In genomic region chr5:149754481-149754880, GRCh38 we compare ENCODE assay signal across 24 cellular contexts. TPM values are rescaled to one million over a fixed set of nuclear protein-coding genes. Genes with fewer than 3 reads are reported as not detected.
DNase-seq lines count a peak whose midpoint lies in the region; ATAC-seq, FAIRE-seq and TF ChIP-seq lines count a peak whose summit lies in the region.
"Had no signal": no experiment of that assay in that cellular context is flagged by ENCODE, and none has a peak within 500 bp of the region (broad histone marks: within the 10 kb centered on the region; RNA-seq: fewer than 3 reads in every experiment).

No MANE protein-coding gene starts in this region.

- H3K27ac ChIP-seq in PC-9 (0 out of 2 replicates have a peak overlapping the region, but pooled peaks have one; percentile 33), kidney (ENCODE audit: low read depth in 2 of 2, low read length in 2 of 2) (no peak overlapping the region), spleen (no peak overlapping the region), Peyer's patch (no peak overlapping the region)

- H4K20me1 ChIP-seq in PC-9 (ENCODE audit: insufficient read depth) = no peaks in the 10 kb centered on the region

- H3K4me3 Mint-ChIP-seq in activated T-cell treated with anti-CD3 and anti-CD28 coated beads, Interleukin-2, amount 50 U/mL, for 72 hours = no peak overlapping the region
- H3K4me3 Mint-ChIP-seq: CD8-positive, alpha-beta T cell had no signal

- H3K9me2 ChIP-seq in PC-9 (ENCODE audit: insufficient read depth) = no peaks in the 10 kb centered on the region

- no peak for FAIRE-seq in kidney (lab: Jason Lieb, UNC)
- FAIRE-seq: HepG2 had no signal

- no peaks in the 10 kb centered on the region for H3K27me3 ChIP-seq in PC-9 (ENCODE audit: insufficient read depth, low read depth)
- H3K27me3 ChIP-seq in spleen (replicated peaks in 1 of 7) = no peaks in the 10 kb centered on the region
- no peaks in the 10 kb centered on the region for H3K27me3 ChIP-seq in Peyer's patch

- H3K9me3 Mint-ChIP-seq in activated T-cell treated with anti-CD3 and anti-CD28 coated beads, Interleukin-2, amount 50 U/mL, for 72 hours = no peaks in the 10 kb centered on the region
- H3K9me3 Mint-ChIP-seq: CD8-positive, alpha-beta T cell had no signal

- peaks cover 7% of the 10 kb centered on the region; the same call in 1 of the 2 replicates for H3F3A ChIP-seq in PC-9 (ENCODE audit: insufficient read depth, low read depth)

- H3K4me1 ChIP-seq in PC-9 (replicated peaks; ENCODE audit: insufficient read depth) = peaks cover 23% of the 10 kb centered on the region
- H3K4me1 ChIP-seq in kidney (ENCODE audit: control insufficient read depth in 1 of 2, insufficient read depth in 1 of 2, low read depth in 1 of 2, low read length in 2 of 2) = peaks cover 4 to 9% of the 10 kb centered on the region in 2 donors
- peaks cover 0 to 13% (median 0%) of the 10 kb centered on the region in 6 donors for H3K4me1 ChIP-seq in spleen
- H3K4me1 ChIP-seq in Peyer's patch = peaks cover 0 to 46% (median 0%) of the 10 kb centered on the region in 4 donors

- DNase-seq in HPDE6-E6E7 (ENCODE audit: extremely low spot score) = peak; percentile 34
- DNase-seq in PC-9 = no peak
- peak; percentile 5 for DNase-seq in kidney
- peak; percentile 46 for DNase-seq in spleen
- DNase-seq in activated T-cell treated with anti-CD3 and anti-CD28 coated beads, Interleukin-2, amount 50 U/mL, for 72 hours = no peak
- DNase-seq in Peyer's patch = no peak
- DNase-seq: ACHN; C1 segment of cervical spinal cord; Calu3; CD8-positive, alpha-beta T cell; EL; GF-D8; KBM-7; NCI-H1092; NCI-H1436; NCI-H187 treated with DMSO at 0.1 percent for 48 hours; NCI-H2107; NCI-H2227 treated with DMSO at 0.1 percent for 48 hours; NCI-H510A; NCI-H748 treated with DMSO at 0.1 percent for 48 hours; Right ventricle myocardium superior had no signal

- POLR2A ChIA-PET in PC-9 (lab: Charles Lee; ENCODE audit: unreplicated experiment) = interaction anchor here (0.7 kb wide), 1 partner anchor 36 kb away, joined by 3 read pairs; no protein-coding TSS in a partner anchor

- no peak for ATAC-seq in activated T-cell treated with anti-CD3 and anti-CD28 coated beads, Interleukin-2, amount 50 U/mL, for 72 hours (replicated peaks in 1 of 2)
- no peak for ATAC-seq in HG02970 (IDR thresholded peaks at IDR 0.05; ENCODE audit: low FRiP score, unreplicated experiment)
- ATAC-seq: CD8-positive, alpha-beta T cell; Panc1 had no signal

- H3K9me3 ChIP-seq in PC-9 (ENCODE audit: insufficient read depth, low read depth) = no peaks in the 10 kb centered on the region
- no peaks in the 10 kb centered on the region for H3K9me3 ChIP-seq in kidney (ENCODE audit: control insufficient read depth in 1 of 2, low read length in 2 of 2)
- no peaks in the 10 kb centered on the region for H3K9me3 ChIP-seq in spleen
- H3K9me3 ChIP-seq in Peyer's patch = no peaks in the 10 kb centered on the region

- H3K4me1 Mint-ChIP-seq in activated T-cell treated with anti-CD3 and anti-CD28 coated beads, Interleukin-2, amount 50 U/mL, for 72 hours (ENCODE audit: low read depth) = peaks cover 7% of the 10 kb centered on the region

- BruUV-seq in PC-9 (replicated peaks; lab: Mats Ljungman, UMichigan) = no TSS peak

- H2AFZ ChIP-seq in PC-9 = no peak overlapping the region

- 0 out of 2 replicates have a peak overlapping the region, but pooled peaks have one; percentile 4 for H3K4me2 ChIP-seq in PC-9

- H3K79me2 ChIP-seq in PC-9 (ENCODE audit: low read depth) = no peaks in the 10 kb centered on the region; the same call in 1 of the 2 replicates

- intact Hi-C loops in PC-9 (cut with micrococcal nuclease; ENCODE audit: unreplicated experiment) = no loop called here
- intact Hi-C loops in kidney (cut with DNase I) = no loop called here
- intact Hi-C loops in spleen (cut with DNase I; ENCODE audit: low total_unique reads) = no loop called here

- H3K36me3 Mint-ChIP-seq in activated T-cell treated with anti-CD3 and anti-CD28 coated beads, Interleukin-2, amount 50 U/mL, for 72 hours (ENCODE audit: insufficient read depth in 2 of 2) = no peaks in the 10 kb centered on the region

- H3K27ac Mint-ChIP-seq in activated T-cell treated with anti-CD3 and anti-CD28 coated beads, Interleukin-2, amount 50 U/mL, for 72 hours = no peak overlapping the region
- H3K27ac Mint-ChIP-seq: CD8-positive, alpha-beta T cell had no signal

- CTCF ChIA-PET in PC-9 (lab: Charles Lee) = no interaction called here

- 92 to 100% (median 94%) methylated on average over 2 of the region's 2 CpGs for WGBS in spleen, 5 donors

- TF ChIP-seq CTCF in PC-9 (conservative IDR thresholded peaks at IDR 0.05) (no peak), kidney (IDR thresholded peaks at IDR 0.05; ENCODE audit: borderline replicate concordance, extremely low read depth, insufficient read depth) (no peak), spleen (IDR thresholded peaks at IDR 0.05 in 8 of 11, conservative IDR thresholded peaks at IDR 0.05 in 3 of 11) (no peak), Peyer's patch (IDR thresholded peaks at IDR 0.05) (no peak)

- H3K4me3 ChIP-seq in PC-9 (no peak overlapping the region), kidney (ENCODE audit: low read length in 2 of 2) (no peak overlapping the region), spleen (no peak overlapping the region), Peyer's patch (no peak overlapping the region)

- TF ChIP-seq POLR2A in spleen (IDR thresholded peaks at IDR 0.05) = no peak
- no peak for TF ChIP-seq POLR2A in Peyer's patch (IDR thresholded peaks at IDR 0.05)

- H3K36me3 ChIP-seq in PC-9 (ENCODE audit: low read depth) (no peaks in the 10 kb centered on the region), kidney (ENCODE audit: control insufficient read depth in 1 of 2, insufficient read depth in 2 of 2, low read length in 2 of 2) (no peaks in the 10 kb centered on the region), spleen (no peaks in the 10 kb centered on the region), Peyer's patch (no peaks in the 10 kb centered on the region)

- no peaks in the 10 kb centered on the region for H3K27me3 Mint-ChIP-seq in activated T-cell treated with anti-CD3 and anti-CD28 coated beads, Interleukin-2, amount 50 U/mL, for 72 hours (ENCODE audit: low read depth)

- no peak overlapping the region for H3K9ac ChIP-seq in kidney (ENCODE audit: low read length in 2 of 2)

RNA-seq across cellular contexts. Expression of gene PPARGC1B, which starts 24.4 kb away (rescaled TPM):
- total RNA-seq in PC-9 (2021) = 3.2 and 3.4 TPM in 2 replicates
- 3.3 TPM for total RNA-seq in kidney
- polyA plus RNA-seq in kidney (ENCODE audit: insufficient read depth, low read depth, low replicate concordance) = 0.77 TPM
- total RNA-seq in spleen = 1 to 10 TPM; 4.4 to 9.1 (median 7.1) TPM
- 1 to 10 TPM in 1 of 3 donors, under 1 TPM in 2; 0.61 to 1.7 (median 0.76) TPM for polyA plus RNA-seq in spleen
- total RNA-seq in activated T-cell treated with anti-CD3 and anti-CD28 coated beads, Interleukin-2, amount 50 U/mL, for 72 hours = 1 to 10 TPM; 3.1 to 5.2 TPM
- 10 to 100 TPM; 36.8 to 53.6 (median 46.7) TPM for total RNA-seq in Peyer's patch

Comparison
In these comparisons a context has a peak if more than half of its experiments do, and no peak if none do; other contexts are left out.
1. DNase-seq: peak in HPDE6-E6E7 (single experiment), kidney (single experiment) and spleen (single experiment); none in PC-9 (0 of 2), activated T-cell treated with anti-CD3 and anti-CD28 coated beads, Interleukin-2, amount 50 U/mL, for 72 hours (0 of 2) and Peyer's patch (0 of 3).